2 cellular contexts compared by ENCODE assay signal in the genomic region with DNA sequence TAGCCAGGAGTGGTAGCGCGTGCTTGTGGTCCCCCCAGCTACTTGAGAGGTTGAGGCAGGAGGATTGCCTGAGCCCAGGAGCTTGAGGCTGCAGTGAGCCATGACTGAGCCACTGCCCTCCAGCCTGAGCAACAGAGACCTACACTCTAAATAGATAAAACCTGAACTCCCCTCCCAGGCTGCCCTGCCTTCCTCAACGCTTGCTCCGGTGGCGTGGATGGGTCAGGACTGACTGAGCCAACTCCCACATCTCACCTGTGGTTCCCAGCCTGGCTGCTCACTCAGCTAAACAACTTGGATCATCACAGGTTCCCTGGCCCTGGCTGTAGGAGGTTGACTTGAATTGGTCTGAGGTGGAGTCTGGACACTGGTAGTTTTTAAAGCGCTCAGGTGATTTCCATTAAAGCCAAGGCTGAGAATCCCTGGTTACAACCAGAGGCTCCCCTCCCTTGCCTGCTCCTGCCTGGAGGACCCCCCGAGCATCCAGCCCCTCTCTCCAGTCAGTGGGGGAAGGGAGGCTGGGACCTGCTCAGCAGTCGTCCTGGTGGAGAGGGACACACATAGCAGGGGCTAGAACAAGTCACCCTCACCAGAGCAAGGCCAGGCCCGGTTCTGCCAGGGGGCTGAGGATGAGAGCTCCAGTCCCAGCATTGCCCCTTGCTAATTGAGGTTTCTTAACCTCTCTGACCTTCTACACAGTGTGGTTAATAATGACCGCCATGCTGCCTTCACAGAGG.
TF ChIP-seq lines count a peak whose summit lies in the region.

No MANE protein-coding gene starts in this region.

TF ChIP-seq in SK-N-SH, 30 proteins besides CTCF, POLR2A, EP300 and RAD21:
- TF ChIP-seq CHD2 (IDR thresholded peaks at IDR 0.05; ENCODE audit: low read length, partially characterized antibody) (no peak), SIN3A (IDR thresholded peaks at IDR 0.05; ENCODE audit: borderline replicate concordance, low read depth, low read length) (no peak), RFX5 (IDR thresholded peaks at IDR 0.05; ENCODE audit: low read length) (no peak), EZH2phosphoT487 (IDR thresholded peaks at IDR 0.05; ENCODE audit: borderline replicate concordance, low read depth) (no peak), FOXM1 (IDR thresholded peaks at IDR 0.05; ENCODE audit: low read depth) (no peak), NFIC (IDR thresholded peaks at IDR 0.05; ENCODE audit: borderline replicate concordance) (no peak), POLR2AphosphoS5 (IDR thresholded peaks at IDR 0.05; ENCODE audit: low read depth, low read length) (no peak), TEAD4 (IDR thresholded peaks at IDR 0.05; ENCODE audit: borderline replicate concordance, insufficient read depth) (no peak), TCF12 (IDR thresholded peaks at IDR 0.05) (no peak), MXI1 (IDR thresholded peaks at IDR 0.05; ENCODE audit: low read depth, low read length) (no peak), GABPA (IDR thresholded peaks at IDR 0.05; ENCODE audit: low read depth) (no peak), TAF1 (IDR thresholded peaks at IDR 0.05; ENCODE audit: borderline replicate concordance, low read depth, low read length) (no peak), FOSL2 (IDR thresholded peaks at IDR 0.05; ENCODE audit: borderline replicate concordance, low read depth) (no peak)
- TF ChIP-seq, protein P1, sequence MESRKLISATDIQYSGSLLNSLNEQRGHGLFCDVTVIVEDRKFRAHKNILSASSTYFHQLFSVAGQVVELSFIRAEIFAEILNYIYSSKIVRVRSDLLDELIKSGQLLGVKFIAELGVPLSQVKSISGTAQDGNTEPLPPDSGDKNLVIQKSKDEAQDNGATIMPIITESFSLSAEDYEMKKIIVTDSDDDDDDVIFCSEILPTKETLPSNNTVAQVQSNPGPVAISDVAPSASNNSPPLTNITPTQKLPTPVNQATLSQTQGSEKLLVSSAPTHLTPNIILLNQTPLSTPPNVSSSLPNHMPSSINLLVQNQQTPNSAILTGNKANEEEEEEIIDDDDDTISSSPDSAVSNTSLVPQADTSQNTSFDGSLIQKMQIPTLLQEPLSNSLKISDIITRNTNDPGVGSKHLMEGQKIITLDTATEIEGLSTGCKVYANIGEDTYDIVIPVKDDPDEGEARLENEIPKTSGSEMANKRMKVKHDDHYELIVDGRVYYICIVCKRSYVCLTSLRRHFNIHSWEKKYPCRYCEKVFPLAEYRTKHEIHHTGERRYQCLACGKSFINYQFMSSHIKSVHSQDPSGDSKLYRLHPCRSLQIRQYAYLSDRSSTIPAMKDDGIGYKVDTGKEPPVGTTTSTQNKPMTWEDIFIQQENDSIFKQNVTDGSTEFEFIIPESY (IDR thresholded peaks at IDR 0.05; ENCODE audit: borderline replicate concordance, low read depth), result no peak
- TF ChIP-seq, protein P2, sequence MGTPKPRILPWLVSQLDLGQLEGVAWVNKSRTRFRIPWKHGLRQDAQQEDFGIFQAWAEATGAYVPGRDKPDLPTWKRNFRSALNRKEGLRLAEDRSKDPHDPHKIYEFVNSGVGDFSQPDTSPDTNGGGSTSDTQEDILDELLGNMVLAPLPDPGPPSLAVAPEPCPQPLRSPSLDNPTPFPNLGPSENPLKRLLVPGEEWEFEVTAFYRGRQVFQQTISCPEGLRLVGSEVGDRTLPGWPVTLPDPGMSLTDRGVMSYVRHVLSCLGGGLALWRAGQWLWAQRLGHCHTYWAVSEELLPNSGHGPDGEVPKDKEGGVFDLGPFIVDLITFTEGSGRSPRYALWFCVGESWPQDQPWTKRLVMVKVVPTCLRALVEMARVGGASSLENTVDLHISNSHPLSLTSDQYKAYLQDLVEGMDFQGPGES (IDR thresholded peaks at IDR 0.05; ENCODE audit: low read depth, low read length), result no peak
- TF ChIP-seq, protein P3, sequence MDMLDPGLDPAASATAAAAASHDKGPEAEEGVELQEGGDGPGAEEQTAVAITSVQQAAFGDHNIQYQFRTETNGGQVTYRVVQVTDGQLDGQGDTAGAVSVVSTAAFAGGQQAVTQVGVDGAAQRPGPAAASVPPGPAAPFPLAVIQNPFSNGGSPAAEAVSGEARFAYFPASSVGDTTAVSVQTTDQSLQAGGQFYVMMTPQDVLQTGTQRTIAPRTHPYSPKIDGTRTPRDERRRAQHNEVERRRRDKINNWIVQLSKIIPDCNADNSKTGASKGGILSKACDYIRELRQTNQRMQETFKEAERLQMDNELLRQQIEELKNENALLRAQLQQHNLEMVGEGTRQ (IDR thresholded peaks at IDR 0.05; ENCODE audit: borderline replicate concordance, low read depth, low read length), result no peak
- TF ChIP-seq, protein P4, sequence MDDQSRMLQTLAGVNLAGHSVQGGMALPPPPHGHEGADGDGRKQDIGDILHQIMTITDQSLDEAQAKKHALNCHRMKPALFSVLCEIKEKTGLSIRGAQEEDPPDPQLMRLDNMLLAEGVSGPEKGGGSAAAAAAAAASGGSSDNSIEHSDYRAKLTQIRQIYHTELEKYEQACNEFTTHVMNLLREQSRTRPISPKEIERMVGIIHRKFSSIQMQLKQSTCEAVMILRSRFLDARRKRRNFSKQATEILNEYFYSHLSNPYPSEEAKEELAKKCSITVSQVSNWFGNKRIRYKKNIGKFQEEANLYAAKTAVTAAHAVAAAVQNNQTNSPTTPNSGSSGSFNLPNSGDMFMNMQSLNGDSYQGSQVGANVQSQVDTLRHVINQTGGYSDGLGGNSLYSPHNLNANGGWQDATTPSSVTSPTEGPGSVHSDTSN (IDR thresholded peaks at IDR 0.05), result no peak

TF ChIP-seq in SK-N-SH treated with all-trans-retinoic acid at 6 μM for 48 hours, 23 proteins besides CTCF, POLR2A, EP300 and RAD21:
- TF ChIP-seq ESRRG (CRISPR knock-in tag; IDR thresholded peaks at IDR 0.05), result no peak
- TF ChIP-seq ZNF8 (CRISPR knock-in tag; IDR thresholded peaks at IDR 0.05), result no peak
- no peak for TF ChIP-seq CSDC2 (CRISPR knock-in tag; IDR thresholded peaks at IDR 0.05)
- no peak for TF ChIP-seq SNAI2 (CRISPR knock-in tag; IDR thresholded peaks at IDR 0.05)
- TF ChIP-seq, protein P5, sequence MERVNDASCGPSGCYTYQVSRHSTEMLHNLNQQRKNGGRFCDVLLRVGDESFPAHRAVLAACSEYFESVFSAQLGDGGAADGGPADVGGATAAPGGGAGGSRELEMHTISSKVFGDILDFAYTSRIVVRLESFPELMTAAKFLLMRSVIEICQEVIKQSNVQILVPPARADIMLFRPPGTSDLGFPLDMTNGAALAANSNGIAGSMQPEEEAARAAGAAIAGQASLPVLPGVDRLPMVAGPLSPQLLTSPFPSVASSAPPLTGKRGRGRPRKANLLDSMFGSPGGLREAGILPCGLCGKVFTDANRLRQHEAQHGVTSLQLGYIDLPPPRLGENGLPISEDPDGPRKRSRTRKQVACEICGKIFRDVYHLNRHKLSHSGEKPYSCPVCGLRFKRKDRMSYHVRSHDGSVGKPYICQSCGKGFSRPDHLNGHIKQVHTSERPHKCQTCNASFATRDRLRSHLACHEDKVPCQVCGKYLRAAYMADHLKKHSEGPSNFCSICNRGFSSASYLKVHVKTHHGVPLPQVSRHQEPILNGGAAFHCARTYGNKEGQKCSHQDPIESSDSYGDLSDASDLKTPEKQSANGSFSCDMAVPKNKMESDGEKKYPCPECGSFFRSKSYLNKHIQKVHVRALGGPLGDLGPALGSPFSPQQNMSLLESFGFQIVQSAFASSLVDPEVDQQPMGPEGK (CRISPR knock-in tag; IDR thresholded peaks at IDR 0.05; ENCODE audit: borderline replicate concordance), result no peak
- TF ChIP-seq, protein P6, sequence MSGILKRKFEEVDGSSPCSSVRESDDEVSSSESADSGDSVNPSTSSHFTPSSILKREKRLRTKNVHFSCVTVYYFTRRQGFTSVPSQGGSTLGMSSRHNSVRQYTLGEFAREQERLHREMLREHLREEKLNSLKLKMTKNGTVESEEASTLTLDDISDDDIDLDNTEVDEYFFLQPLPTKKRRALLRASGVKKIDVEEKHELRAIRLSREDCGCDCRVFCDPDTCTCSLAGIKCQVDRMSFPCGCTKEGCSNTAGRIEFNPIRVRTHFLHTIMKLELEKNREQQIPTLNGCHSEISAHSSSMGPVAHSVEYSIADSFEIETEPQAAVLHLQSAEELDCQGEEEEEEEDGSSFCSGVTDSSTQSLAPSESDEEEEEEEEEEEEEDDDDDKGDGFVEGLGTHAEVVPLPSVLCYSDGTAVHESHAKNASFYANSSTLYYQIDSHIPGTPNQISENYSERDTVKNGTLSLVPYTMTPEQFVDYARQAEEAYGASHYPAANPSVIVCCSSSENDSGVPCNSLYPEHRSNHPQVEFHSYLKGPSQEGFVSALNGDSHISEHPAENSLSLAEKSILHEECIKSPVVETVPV (CRISPR knock-in tag; IDR thresholded peaks at IDR 0.05), result no peak
- no peak for TF ChIP-seq TOX (CRISPR knock-in tag; IDR thresholded peaks at IDR 0.05; ENCODE audit: borderline replicate concordance)
- TF ChIP-seq, protein P7, sequence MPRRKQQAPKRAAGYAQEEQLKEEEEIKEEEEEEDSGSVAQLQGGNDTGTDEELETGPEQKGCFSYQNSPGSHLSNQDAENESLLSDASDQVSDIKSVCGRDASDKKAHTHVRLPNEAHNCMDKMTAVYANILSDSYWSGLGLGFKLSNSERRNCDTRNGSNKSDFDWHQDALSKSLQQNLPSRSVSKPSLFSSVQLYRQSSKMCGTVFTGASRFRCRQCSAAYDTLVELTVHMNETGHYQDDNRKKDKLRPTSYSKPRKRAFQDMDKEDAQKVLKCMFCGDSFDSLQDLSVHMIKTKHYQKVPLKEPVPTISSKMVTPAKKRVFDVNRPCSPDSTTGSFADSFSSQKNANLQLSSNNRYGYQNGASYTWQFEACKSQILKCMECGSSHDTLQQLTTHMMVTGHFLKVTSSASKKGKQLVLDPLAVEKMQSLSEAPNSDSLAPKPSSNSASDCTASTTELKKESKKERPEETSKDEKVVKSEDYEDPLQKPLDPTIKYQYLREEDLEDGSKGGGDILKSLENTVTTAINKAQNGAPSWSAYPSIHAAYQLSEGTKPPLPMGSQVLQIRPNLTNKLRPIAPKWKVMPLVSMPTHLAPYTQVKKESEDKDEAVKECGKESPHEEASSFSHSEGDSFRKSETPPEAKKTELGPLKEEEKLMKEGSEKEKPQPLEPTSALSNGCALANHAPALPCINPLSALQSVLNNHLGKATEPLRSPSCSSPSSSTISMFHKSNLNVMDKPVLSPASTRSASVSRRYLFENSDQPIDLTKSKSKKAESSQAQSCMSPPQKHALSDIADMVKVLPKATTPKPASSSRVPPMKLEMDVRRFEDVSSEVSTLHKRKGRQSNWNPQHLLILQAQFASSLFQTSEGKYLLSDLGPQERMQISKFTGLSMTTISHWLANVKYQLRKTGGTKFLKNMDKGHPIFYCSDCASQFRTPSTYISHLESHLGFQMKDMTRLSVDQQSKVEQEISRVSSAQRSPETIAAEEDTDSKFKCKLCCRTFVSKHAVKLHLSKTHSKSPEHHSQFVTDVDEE (CRISPR knock-in tag; IDR thresholded peaks at IDR 0.05), result no peak
- TF ChIP-seq, protein P8, sequence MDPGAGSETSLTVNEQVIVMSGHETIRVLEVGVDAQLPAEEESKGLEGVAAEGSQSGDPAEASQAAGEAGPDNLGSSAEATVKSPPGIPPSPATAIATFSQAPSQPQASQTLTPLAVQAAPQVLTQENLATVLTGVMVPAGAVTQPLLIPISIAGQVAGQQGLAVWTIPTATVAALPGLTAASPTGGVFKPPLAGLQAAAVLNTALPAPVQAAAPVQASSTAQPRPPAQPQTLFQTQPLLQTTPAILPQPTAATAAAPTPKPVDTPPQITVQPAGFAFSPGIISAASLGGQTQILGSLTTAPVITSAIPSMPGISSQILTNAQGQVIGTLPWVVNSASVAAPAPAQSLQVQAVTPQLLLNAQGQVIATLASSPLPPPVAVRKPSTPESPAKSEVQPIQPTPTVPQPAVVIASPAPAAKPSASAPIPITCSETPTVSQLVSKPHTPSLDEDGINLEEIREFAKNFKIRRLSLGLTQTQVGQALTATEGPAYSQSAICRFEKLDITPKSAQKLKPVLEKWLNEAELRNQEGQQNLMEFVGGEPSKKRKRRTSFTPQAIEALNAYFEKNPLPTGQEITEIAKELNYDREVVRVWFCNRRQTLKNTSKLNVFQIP (CRISPR knock-in tag; IDR thresholded peaks at IDR 0.05; ENCODE audit: borderline replicate concordance, low read depth), result no peak
- TF ChIP-seq ZFP30 (CRISPR knock-in tag; IDR thresholded peaks at IDR 0.05), result no peak
- no peak for TF ChIP-seq ZNF70 (CRISPR knock-in tag; IDR thresholded peaks at IDR 0.05)
- TF ChIP-seq GLIS3 (CRISPR knock-in tag; IDR thresholded peaks at IDR 0.05), result no peak
- no peak for TF ChIP-seq ARNTL (CRISPR knock-in tag; IDR thresholded peaks at IDR 0.05; ENCODE audit: borderline replicate concordance, low read depth)
- TF ChIP-seq, protein P9, sequence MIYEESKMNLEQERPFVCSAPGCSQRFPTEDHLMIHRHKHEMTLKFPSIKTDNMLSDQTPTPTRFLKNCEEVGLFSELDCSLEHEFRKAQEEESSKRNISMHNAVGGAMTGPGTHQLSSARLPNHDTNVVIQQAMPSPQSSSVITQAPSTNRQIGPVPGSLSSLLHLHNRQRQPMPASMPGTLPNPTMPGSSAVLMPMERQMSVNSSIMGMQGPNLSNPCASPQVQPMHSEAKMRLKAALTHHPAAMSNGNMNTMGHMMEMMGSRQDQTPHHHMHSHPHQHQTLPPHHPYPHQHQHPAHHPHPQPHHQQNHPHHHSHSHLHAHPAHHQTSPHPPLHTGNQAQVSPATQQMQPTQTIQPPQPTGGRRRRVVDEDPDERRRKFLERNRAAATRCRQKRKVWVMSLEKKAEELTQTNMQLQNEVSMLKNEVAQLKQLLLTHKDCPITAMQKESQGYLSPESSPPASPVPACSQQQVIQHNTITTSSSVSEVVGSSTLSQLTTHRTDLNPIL (CRISPR knock-in tag; IDR thresholded peaks at IDR 0.05; ENCODE audit: low read depth), result no peak
- TF ChIP-seq TCF4 (CRISPR knock-in tag; IDR thresholded peaks at IDR 0.05; ENCODE audit: borderline replicate concordance), result no peak
- TF ChIP-seq ZNF565 (CRISPR knock-in tag; conservative IDR thresholded peaks at IDR 0.05; ENCODE audit: low read depth), result no peak
- TF ChIP-seq PPARA (CRISPR knock-in tag; IDR thresholded peaks at IDR 0.05; ENCODE audit: borderline replicate concordance), result no peak
